Comparison of ENCODE assay signal across 11 cellular contexts in the genomic region with DNA sequence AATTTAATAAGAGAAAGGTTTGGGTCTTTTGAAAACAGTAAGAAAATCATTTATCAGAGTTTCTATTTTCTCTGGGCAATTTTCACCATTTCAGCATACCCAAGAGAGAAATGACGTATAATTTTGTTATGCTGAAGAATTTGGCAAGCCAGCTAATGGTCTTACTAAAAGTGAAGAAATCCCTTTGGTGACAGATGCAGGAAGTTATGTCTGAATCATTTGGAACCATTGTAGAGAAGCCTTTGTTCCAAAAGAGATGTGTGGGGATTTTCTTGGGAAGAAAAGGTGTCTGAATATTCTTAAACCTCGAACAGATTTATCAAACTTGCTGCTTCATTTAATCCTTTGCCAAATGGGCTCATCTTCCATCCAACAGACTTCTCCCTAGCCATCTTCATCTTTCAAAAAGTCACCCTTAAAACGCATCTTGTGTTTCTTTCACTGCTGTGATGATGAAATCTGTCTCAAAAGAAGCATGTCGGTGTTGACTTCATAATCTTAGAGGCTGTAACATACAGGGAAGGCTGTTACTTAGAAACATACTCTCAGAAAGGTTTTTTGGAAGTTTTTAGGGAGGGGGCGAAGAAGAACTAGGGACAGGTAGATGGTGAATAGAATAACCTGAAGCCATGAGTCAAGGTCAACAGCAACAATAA. TPM values are rescaled to one million over a fixed set of nuclear protein-coding genes. Genes with fewer than 3 reads are reported as not detected.
DNase-seq lines count a peak whose midpoint lies in the region; ATAC-seq lines count a peak whose summit lies in the region.
"Had no signal": no experiment of that assay in that cellular context is flagged by ENCODE, and none has a peak within 500 bp of the region (broad histone marks: within the 10 kb centered on the region; RNA-seq: fewer than 3 reads in every experiment).

No MANE protein-coding gene starts in this region.

- H3K4me1 Mint-ChIP-seq in dendritic cell treated with granulocyte-macrophage colony-stimulating factor and Interleukin-4, amounts not matched to agents 40 ng/mL and 50 ng/mL, for 4 days (ENCODE audit: low read depth) = peaks cover 46% of the 10 kb centered on the region
- H3K4me1 Mint-ChIP-seq in naive thymus-derived CD8-positive, alpha-beta T cell = peaks cover 2 to 11% (median 7%) of the 10 kb centered on the region in 4 donors
- H3K4me1 Mint-ChIP-seq in activated naive CD4-positive, alpha-beta T cell treated with anti-CD3 and anti-CD28 coated beads, Interleukin-2, amount 10 ng/mL, durations not matched to agents 7 days and 5 days = no peaks in the 10 kb centered on the region

- H3K18ac ChIP-seq in mesendoderm (ENCODE audit: low read length) = no peak overlapping the region

- H4K8ac ChIP-seq in mesendoderm (ENCODE audit: low read depth, low read length) = no peak overlapping the region

- H3K27me3 Mint-ChIP-seq in dendritic cell treated with granulocyte-macrophage colony-stimulating factor and Interleukin-4, amounts not matched to agents 40 ng/mL and 50 ng/mL, for 4 days = no peaks in the 10 kb centered on the region
- no peaks in the 10 kb centered on the region for H3K27me3 Mint-ChIP-seq in naive thymus-derived CD8-positive, alpha-beta T cell
- H3K27me3 Mint-ChIP-seq in activated naive CD4-positive, alpha-beta T cell treated with anti-CD3 and anti-CD28 coated beads, Interleukin-2, amount 10 ng/mL, durations not matched to agents 7 days and 5 days = peaks cover 6% of the 10 kb centered on the region

- no peak overlapping the region for H2AK5ac ChIP-seq in mesendoderm (ENCODE audit: low read length)

- no peak overlapping the region for H3K4me3 ChIP-seq in mesendoderm (ENCODE audit: low read length)
- H3K4me3 ChIP-seq: A549 had no signal

- ATAC-seq in Right ventricle myocardium inferior = peak; percentile 79
- ATAC-seq in naive thymus-derived CD8-positive, alpha-beta T cell = no peak
- ATAC-seq in GM18511 (IDR thresholded peaks at IDR 0.05; ENCODE audit: unreplicated experiment) = no peak
- ATAC-seq: A549 had no signal

- no peak overlapping the region for H4K5ac ChIP-seq in mesendoderm (ENCODE audit: low read length)

- no peak overlapping the region for H2BK15ac ChIP-seq in mesendoderm (replicated peaks; ENCODE audit: low read depth)

- H3K79me2 ChIP-seq in mesendoderm (ENCODE audit: control insufficient read depth, insufficient read depth, low read length) = no peaks in the 10 kb centered on the region

- H3K4me3 Mint-ChIP-seq in dendritic cell treated with granulocyte-macrophage colony-stimulating factor and Interleukin-4, amounts not matched to agents 40 ng/mL and 50 ng/mL, for 4 days = no peak overlapping the region
- no peak overlapping the region for H3K4me3 Mint-ChIP-seq in naive thymus-derived CD8-positive, alpha-beta T cell
- H3K4me3 Mint-ChIP-seq in activated naive CD4-positive, alpha-beta T cell treated with anti-CD3 and anti-CD28 coated beads, Interleukin-2, amount 10 ng/mL, durations not matched to agents 7 days and 5 days = no peak overlapping the region

- H3K4ac ChIP-seq in mesendoderm (ENCODE audit: low read depth, low read length) = no peak overlapping the region

- H2BK120ac ChIP-seq in mesendoderm (ENCODE audit: low read depth, low read length) = no peak overlapping the region

- H3K4me2 ChIP-seq in mesendoderm (ENCODE audit: low read length) = no peak overlapping the region
- H3K4me2 ChIP-seq: A549 had no signal

- no peak overlapping the region for H2BK5ac ChIP-seq in mesendoderm (ENCODE audit: low read length)

- H3K79me1 ChIP-seq in mesendoderm (ENCODE audit: low read length) = no peaks in the 10 kb centered on the region

- no peak for DNase-seq in Right ventricle myocardium inferior (ENCODE audit: missing footprints)
- no peak for DNase-seq in cardiac septum (ENCODE audit: low spot score)
- peak; percentile 42 for DNase-seq in middle frontal gyrus (ENCODE audit: extremely low spot score, low spot score)
- no peak for DNase-seq in naive thymus-derived CD8-positive, alpha-beta T cell
- DNase-seq in mesendoderm = no peak
- no peak for DNase-seq in activated naive CD4-positive, alpha-beta T cell treated with anti-CD3 and anti-CD28 coated beads, Interleukin-2, amount 10 ng/mL, durations not matched to agents 7 days and 5 days
- DNase-seq: activated CD4-positive, alpha-beta T cell treated with anti-CD3 and anti-CD28 coated beads for 1 hour; central memory CD4-positive, alpha-beta T cell had no signal

- H3K36me3 Mint-ChIP-seq in dendritic cell treated with granulocyte-macrophage colony-stimulating factor and Interleukin-4, amounts not matched to agents 40 ng/mL and 50 ng/mL, for 4 days (ENCODE audit: low read depth) = no peaks in the 10 kb centered on the region
- no peaks in the 10 kb centered on the region for H3K36me3 Mint-ChIP-seq in naive thymus-derived CD8-positive, alpha-beta T cell
- H3K36me3 Mint-ChIP-seq in activated naive CD4-positive, alpha-beta T cell treated with anti-CD3 and anti-CD28 coated beads, Interleukin-2, amount 10 ng/mL, durations not matched to agents 7 days and 5 days = no peaks in the 10 kb centered on the region

- no peak overlapping the region for H3K9ac ChIP-seq in mesendoderm (ENCODE audit: low read length)

- H3K27ac ChIP-seq in mesendoderm (ENCODE audit: low read depth, low read length) = no peak overlapping the region
- H3K27ac ChIP-seq: A549 had no signal

- no peak overlapping the region for H3K23ac ChIP-seq in mesendoderm (ENCODE audit: low read length)

- no peaks in the 10 kb centered on the region for H3K27me3 ChIP-seq in mesendoderm (ENCODE audit: insufficient read depth, low read length, poor library complexity)

- no CpG with 5 or more reads among the region's 5 CpGs for WGBS in mesendoderm (ENCODE audit: extremely low coverage, insufficient coverage, low lambda C conversion rate)

- intact Hi-C loops in Right ventricle myocardium inferior (cut with DNase I) (no loop called here), cardiac septum (cut with DNase I) (loop anchor here (5.0 to 10.0 kb wide), 2 partner anchors 43 to 80 kb away; partner anchors contain the start of gene TXLNB)
- intact Hi-C loops in dendritic cell treated with granulocyte-macrophage colony-stimulating factor and Interleukin-4, amounts not matched to agents 40 ng/mL and 50 ng/mL, for 4 days (cut with micrococcal nuclease) = no loop called here

- CTCF ChIA-PET in activated naive CD4-positive, alpha-beta T cell treated with anti-CD3 and anti-CD28 coated beads, Interleukin-2, amount 10 ng/mL, durations not matched to agents 7 days and 5 days (lab: Charles Lee) = interaction anchor here (1.1 kb wide), 1 partner anchor 43 kb away, joined by 4 read pairs; the partner anchor contains the start of gene TXLNB

- H3K9me3 Mint-ChIP-seq in dendritic cell treated with granulocyte-macrophage colony-stimulating factor and Interleukin-4, amounts not matched to agents 40 ng/mL and 50 ng/mL, for 4 days = no peaks in the 10 kb centered on the region
- H3K9me3 Mint-ChIP-seq in naive thymus-derived CD8-positive, alpha-beta T cell = no peaks in the 10 kb centered on the region
- H3K9me3 Mint-ChIP-seq in activated naive CD4-positive, alpha-beta T cell treated with anti-CD3 and anti-CD28 coated beads, Interleukin-2, amount 10 ng/mL, durations not matched to agents 7 days and 5 days = no peaks in the 10 kb centered on the region

- no peak overlapping the region for H3K56ac ChIP-seq in mesendoderm (ENCODE audit: low read length)

- no peaks in the 10 kb centered on the region for H3K36me3 ChIP-seq in mesendoderm (ENCODE audit: control insufficient read depth, insufficient read depth, low read length)

- H3K27ac Mint-ChIP-seq in dendritic cell treated with granulocyte-macrophage colony-stimulating factor and Interleukin-4, amounts not matched to agents 40 ng/mL and 50 ng/mL, for 4 days = peak overlapping the region; percentile 10
- H3K27ac Mint-ChIP-seq in naive thymus-derived CD8-positive, alpha-beta T cell = peak overlapping the region in 1 of 10 donors; percentile 37
- no peak overlapping the region for H3K27ac Mint-ChIP-seq in activated naive CD4-positive, alpha-beta T cell treated with anti-CD3 and anti-CD28 coated beads, Interleukin-2, amount 10 ng/mL, durations not matched to agents 7 days and 5 days

- H3K4me1 ChIP-seq in mesendoderm (ENCODE audit: control insufficient read depth, low read depth, low read length) = no peaks in the 10 kb centered on the region
- H3K4me1 ChIP-seq: A549 had no signal

- POLR2A ChIA-PET in naive thymus-derived CD8-positive, alpha-beta T cell (lab: Charles Lee) = interaction anchor here (0.6 kb wide), 1 partner anchor 27 kb away, joined by 3 read pairs; no protein-coding TSS in a partner anchor

RNA-seq across cellular contexts. Expression of gene CITED2, which starts 39.5 kb away (rescaled TPM):
- total RNA-seq in Right ventricle myocardium inferior (143 TPM), cardiac septum (135 TPM)
- 10 to 100 TPM; 92.4 to 95.4 TPM for total RNA-seq in naive thymus-derived CD8-positive, alpha-beta T cell
- 10 to 100 TPM; 25.6 to 49.0 (median 29.0) TPM for polyA plus RNA-seq in naive thymus-derived CD8-positive, alpha-beta T cell
- 91.4 TPM for polyA plus RNA-seq in mesendoderm (2013, experiment 1 of 2)
- 86.1 TPM for polyA plus RNA-seq in mesendoderm (2013, experiment 2 of 2)

RNA-seq across cellular contexts. Expression of gene TXLNB, which starts 43.1 kb away (rescaled TPM):
- 122 TPM for total RNA-seq in Right ventricle myocardium inferior
- 135 TPM for total RNA-seq in cardiac septum
- total RNA-seq in naive thymus-derived CD8-positive, alpha-beta T cell = 1 to 10 TPM in 1 of 2 experiments, under 1 TPM in 1; 0.96 to 1.7 TPM
- under 1 TPM in 2 of 3 donors, not detected in 1; 0.11 to 0.65 TPM for polyA plus RNA-seq in naive thymus-derived CD8-positive, alpha-beta T cell
- 0.04 TPM for polyA plus RNA-seq in mesendoderm (2013, experiment 1 of 2)
- 0.01 TPM for polyA plus RNA-seq in mesendoderm (2013, experiment 2 of 2)
- polyA plus RNA-seq: A549 had no signal

Comparison
In these comparisons a context has a peak if more than half of its experiments do, and no peak if none do; other contexts are left out.
1. RNA of gene TXLNB, which starts 43.1 kb away (total RNA-seq): 135 TPM in cardiac septum (single experiment) and 122 TPM in Right ventricle myocardium inferior (single experiment); 0.96 to 1.7 TPM in naive thymus-derived CD8-positive, alpha-beta T cell; every median in the first group is over 10 times any median in the second.